ENCODE assay signal across 8 cellular contexts in the genomic region with DNA sequence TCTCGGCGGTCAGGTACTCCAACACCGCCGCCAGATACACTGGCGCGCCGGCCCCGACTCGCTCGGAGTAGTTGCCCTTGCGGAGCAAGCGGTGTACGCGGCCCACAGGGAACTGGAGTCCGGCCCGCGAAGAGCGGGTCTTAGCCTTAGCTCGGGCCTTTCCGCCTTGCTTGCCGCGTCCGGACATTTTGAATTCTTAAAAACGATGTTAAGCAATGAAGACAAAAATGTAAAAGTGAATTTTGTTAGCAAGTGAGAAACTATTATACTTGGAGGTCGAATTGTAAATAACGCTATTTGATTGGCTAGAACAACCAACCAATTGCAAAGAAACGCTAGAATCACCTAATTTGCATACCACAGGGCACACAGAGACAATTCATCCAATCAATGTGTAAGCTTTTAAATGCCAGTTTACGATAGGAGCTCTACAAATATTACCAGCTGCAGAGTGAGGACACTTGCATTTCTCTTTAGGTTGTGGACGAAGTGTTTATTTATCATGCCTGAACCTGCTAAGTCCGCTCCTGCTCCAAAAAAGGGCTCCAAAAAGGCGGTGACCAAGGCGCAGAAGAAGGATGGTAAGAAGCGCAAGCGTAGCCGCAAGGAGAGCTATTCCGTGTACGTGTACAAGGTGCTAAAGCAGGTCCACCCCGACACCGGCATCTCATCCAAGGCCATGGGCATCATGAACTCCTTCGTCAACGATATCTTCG.
DNase-seq lines count a peak whose midpoint lies in the region; ATAC-seq and TF ChIP-seq lines count a peak whose summit lies in the region.

No MANE protein-coding gene starts in this region.

- no peak for TF ChIP-seq CTCF in PC-3 (conservative IDR thresholded peaks at IDR 0.05; ENCODE audit: low read depth, low read length)
- TF ChIP-seq CTCF in fibroblast of mammary gland (conservative IDR thresholded peaks at IDR 0.05; ENCODE audit: control insufficient read depth, insufficient read depth, low read depth, low read length) = no peak

- peaks cover 24% of the 10 kb centered on the region for H3K4me1 ChIP-seq in PC-3 (ENCODE audit: insufficient read depth, low read length)
- peaks cover 15 to 17% of the 10 kb centered on the region in 2 donors for H3K4me1 ChIP-seq in naive thymus-derived CD4-positive, alpha-beta T cell (ENCODE audit: control insufficient read depth in 2 of 2, insufficient read depth in 2 of 2, low read length in 2 of 2)

- H3K4me2 ChIP-seq in PC-3 (ENCODE audit: low read length) = peak overlapping the region; percentile 98

- CTCF ChIA-PET in PC-3 (lab: Charles Lee) = interaction anchor here (0.7 to 0.8 kb wide), 3 partner anchors 40 to 137 kb away, joined by 3 to 4 read pairs (median 3); a partner anchor contains a TSS
- CTCF ChIA-PET in naive thymus-derived CD4-positive, alpha-beta T cell (lab: Charles Lee) = interaction anchor here (0.6 to 4.2 kb wide), 16 partner anchors 11 to 1694 kb away, joined by 3 to 32 read pairs (median 4); a partner anchor contains a TSS

- H3K9me3 Mint-ChIP-seq in naive thymus-derived CD4-positive, alpha-beta T cell = peaks cover 0 to 24% (median 0%) of the 10 kb centered on the region in 11 donors

- peaks cover 31% of the 10 kb centered on the region for H4K20me1 ChIP-seq in PC-3 (ENCODE audit: low read length)

- intact Hi-C loops in PC-3 (cut with micrococcal nuclease) = loop anchor here (1.0 to 5.0 kb wide), 8 partner anchors 17 to 1613 kb away; a partner anchor contains a TSS
- intact Hi-C loops in naive thymus-derived CD4-positive, alpha-beta T cell (cut with micrococcal nuclease) = loop anchor here (1.0 to 10.0 kb wide), 17 partner anchors 16 to 1693 kb away; a partner anchor contains a TSS

- H2AFZ ChIP-seq in PC-3 (ENCODE audit: low read length) = no peak overlapping the region

- H3K36me3 ChIP-seq in PC-3 (ENCODE audit: low read depth, low read length) = no peaks in the 10 kb centered on the region; the same call in 1 of the 2 replicates
- H3K36me3 ChIP-seq in naive thymus-derived CD4-positive, alpha-beta T cell (ENCODE audit: control insufficient read depth in 2 of 3, insufficient read depth in 3 of 3, low read length in 3 of 3) = peaks cover 0 to 4% (median 0%) of the 10 kb centered on the region in 3 experiments

- peak overlapping the region; percentile 96 to 100 (median 98) for H3K27ac Mint-ChIP-seq in naive thymus-derived CD4-positive, alpha-beta T cell

- H3K27me3 Mint-ChIP-seq in naive thymus-derived CD4-positive, alpha-beta T cell = peaks cover 0 to 12% (median 0%) of the 10 kb centered on the region in 5 donors

- H3K4me1 Mint-ChIP-seq in naive thymus-derived CD4-positive, alpha-beta T cell = peaks cover 23 to 59% (median 41%) of the 10 kb centered on the region in 7 donors

- in situ Hi-C loops in KBM-7 (cut with MboI; ENCODE audit: low pct_unique_long_range_greater_than_20kb, low sequenced_read_pairs) = loop anchor here (25.0 kb wide), 1 partner anchor 938 kb away; a partner anchor contains a TSS

- no peaks in the 10 kb centered on the region for H3K27me3 ChIP-seq in PC-3 (ENCODE audit: low read length)
- no peaks in the 10 kb centered on the region for H3K27me3 ChIP-seq in naive thymus-derived CD4-positive, alpha-beta T cell (ENCODE audit: control insufficient read depth in 2 of 2, insufficient read depth in 2 of 2, low read length in 2 of 2)

- H3K4me3 Mint-ChIP-seq in naive thymus-derived CD4-positive, alpha-beta T cell = peak overlapping the region; percentile 85 to 99 (median 96)

- peak overlapping the region; percentile 93 for H3K4me3 ChIP-seq in PC-3 (ENCODE audit: low read length)
- peak overlapping the region; percentile 81 for H3K4me3 ChIP-seq in fibroblast of mammary gland (ENCODE audit: control insufficient read depth, low read depth, low read length)
- H3K4me3 ChIP-seq in naive thymus-derived CD4-positive, alpha-beta T cell (ENCODE audit: low read length) = peak overlapping the region; percentile 92

- peaks cover 47% of the 10 kb centered on the region for H3K79me2 ChIP-seq in PC-3 (ENCODE audit: low read length)

- DNase-seq in EH (ENCODE audit: low read depth) (peak; percentile 95), KBM-7 (peak; percentile 98), PC-3 (peak; percentile 96), fibroblast of mammary gland (ENCODE audit: low read depth) (peak; percentile 94)
- DNase-seq in activated effector memory CD4-positive, alpha-beta T cell treated with Interleukin-2 at 50 U/mL for 16 hours = peak; percentile 62
- DNase-seq in naive thymus-derived CD4-positive, alpha-beta T cell = peak; percentile 60 to 95 (median 91)

- no TSS peak for BruUV-seq in PC-3 (replicated peaks; lab: Mats Ljungman, UMichigan)

- POLR2A ChIA-PET in PC-3 (lab: Charles Lee; ENCODE audit: unreplicated experiment) = interaction anchor here (0.6 to 4.3 kb wide), 21 partner anchors 17 to 1890 kb away, joined by 3 to 140 read pairs (median 4); a partner anchor contains a TSS
- POLR2A ChIA-PET in naive thymus-derived CD4-positive, alpha-beta T cell (lab: Charles Lee) = interaction anchor here (0.7 to 43.4 kb wide), 52 partner anchors 1 to 1695 kb away, joined by 3 to 3606 read pairs (median 10); a partner anchor contains a TSS

- ATAC-seq in GM21737 (IDR thresholded peaks at IDR 0.05; ENCODE audit: unreplicated experiment) = peak; percentile 44
- peak; percentile 59 for ATAC-seq in PC-3
- ATAC-seq in naive thymus-derived CD4-positive, alpha-beta T cell = peak; percentile 77

- H3K9me3 ChIP-seq in PC-3 (ENCODE audit: low read length) = no peaks in the 10 kb centered on the region
- H3K9me3 ChIP-seq in naive thymus-derived CD4-positive, alpha-beta T cell (ENCODE audit: control insufficient read depth in 2 of 3, low read length in 3 of 3) = no peaks in the 10 kb centered on the region

- peak overlapping the region; percentile 91 for H3K9ac ChIP-seq in PC-3 (ENCODE audit: low read length)

- peaks cover 0 to 8% (median 0%) of the 10 kb centered on the region in 5 donors for H3K36me3 Mint-ChIP-seq in naive thymus-derived CD4-positive, alpha-beta T cell

- H3K9me2 ChIP-seq in PC-3 (replicated peaks; ENCODE audit: low read length) = no peaks in the 10 kb centered on the region

- peak overlapping the region; percentile 70 for H3K27ac ChIP-seq in PC-3 (ENCODE audit: low read length)
- H3K27ac ChIP-seq in naive thymus-derived CD4-positive, alpha-beta T cell (ENCODE audit: low read depth, low read length) = peak overlapping the region; percentile 91
- peak overlapping the region; percentile 87 for H3K27ac ChIP-seq in temporal lobe (ENCODE audit: low read depth, low read length)

- peaks cover 23% of the 10 kb centered on the region for H3F3A ChIP-seq in PC-3 (ENCODE audit: low read length, unreplicated experiment)

Comparison
In these comparisons a context has a peak if more than half of its experiments do, and no peak if none do; other contexts are left out.
1. Peak in every context shown above with its lines: DNase-seq, ATAC-seq, H3K4me3 ChIP-seq and H3K27ac ChIP-seq.